20 cellular contexts compared by ENCODE assay signal in the genomic region with DNA sequence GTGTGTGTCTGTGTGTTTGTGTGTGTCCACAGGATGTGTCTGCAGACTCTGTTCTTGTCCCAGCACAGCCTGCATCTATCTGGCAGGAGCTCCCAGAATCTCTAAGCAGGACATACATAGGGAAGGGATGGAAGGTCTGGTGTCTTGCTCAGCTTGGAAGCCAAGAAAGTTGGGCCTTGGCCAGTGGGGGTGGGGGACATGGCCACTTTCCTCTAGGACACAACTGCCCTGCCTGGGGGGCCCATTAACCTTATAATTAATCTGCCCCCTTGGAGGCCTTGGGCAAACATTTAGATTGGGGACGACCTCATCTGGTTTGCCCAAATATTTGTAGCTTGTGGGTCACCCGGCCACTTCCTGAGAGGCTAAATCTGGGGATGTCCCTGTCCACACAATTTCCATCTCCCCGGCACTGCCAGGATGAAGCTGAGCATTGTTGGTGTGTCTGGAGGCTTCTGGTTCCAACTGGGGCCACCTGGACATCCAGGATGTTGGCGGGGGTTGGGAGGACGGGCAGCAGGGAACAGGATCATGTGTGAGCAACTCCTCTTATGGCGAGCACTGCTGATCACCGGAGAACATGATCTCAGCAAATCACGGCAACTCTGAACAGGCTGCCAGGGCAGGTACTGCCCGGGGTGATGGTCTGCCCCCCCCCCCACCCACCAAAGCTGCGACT. TPM values are rescaled to one million over a fixed set of nuclear protein-coding genes. Genes with fewer than 3 reads are reported as not detected.
"Had no signal": no experiment of that assay in that cellular context is flagged by ENCODE, and none has a peak within 500 bp of the region (broad histone marks: within the 10 kb centered on the region; RNA-seq: fewer than 3 reads in every experiment).

No MANE protein-coding gene starts in this region.

- H3K9me3 Mint-ChIP-seq: activated CD4-positive, alpha-beta memory T cell treated with anti-CD3 and anti-CD28 coated beads, Interleukin-2, amount 10 ng/mL, durations not matched to agents 7 days and 5 days; activated naive CD4-positive, alpha-beta T cell treated with anti-CD3 and anti-CD28 coated beads, Interleukin-2, amount 50 U/mL, for 72 hours; activated T-cell treated with anti-CD3 and anti-CD28 coated beads, Interleukin-2, amount 50 U/mL, for 4 hours; natural killer cell; type B pancreatic cell; WTC11 had no signal

- DNase-seq: activated CD4-positive, alpha-beta memory T cell treated with anti-CD3 and anti-CD28 coated beads, Interleukin-2, amount 10 ng/mL, durations not matched to agents 7 days and 5 days; activated CD4-positive, alpha-beta T cell treated with anti-CD3 and anti-CD28 coated beads for 4 hours; activated effector memory CD4-positive, alpha-beta T cell treated with Interleukin-2 at 50 U/mL for 16 hours; activated T-cell treated with anti-CD3 and anti-CD28 coated beads, Interleukin-2, amount 50 U/mL, for 4 hours; foreskin melanocyte; heart left ventricle; left colon; natural killer cell; right cardiac atrium; stimulated activated CD4-positive, alpha-beta T cell treated with anti-CD3 and anti-CD28 coated beads, Interleukin-4, amount 100 ng/mL, for 4 hours; stimulated activated CD8-positive, alpha-beta memory T cell treated with anti-CD3 and anti-CD28 coated beads, Interleukin-4, amount 100 ng/mL, for 48 hours; stimulated activated naive CD4-positive, alpha-beta T cell treated with Interleukin-2 at 50 U/mL for 16 hours; SW 1271 had no signal

- H3K9me3 ChIP-seq: suprapubic skin had no signal

- H3K36me3 ChIP-seq: cardiac muscle cell, heart left ventricle, suprapubic skin had no signal

- ATAC-seq: activated naive CD4-positive, alpha-beta T cell treated with anti-CD3 and anti-CD28 coated beads, Interleukin-2, amount 50 U/mL, for 72 hours; activated T-cell treated with anti-CD3 and anti-CD28 coated beads, Interleukin-2, amount 50 U/mL, for 4 hours; heart left ventricle; left colon; natural killer cell; right cardiac atrium; WTC11 had no signal

- H3K27ac ChIP-seq: cardiac muscle cell, suprapubic skin had no signal

- H3K4me1 Mint-ChIP-seq: activated CD4-positive, alpha-beta memory T cell treated with anti-CD3 and anti-CD28 coated beads, Interleukin-2, amount 10 ng/mL, durations not matched to agents 7 days and 5 days; natural killer cell had no signal

- H3K27ac Mint-ChIP-seq: activated CD4-positive, alpha-beta memory T cell treated with anti-CD3 and anti-CD28 coated beads, Interleukin-2, amount 10 ng/mL, durations not matched to agents 7 days and 5 days; activated naive CD4-positive, alpha-beta T cell treated with anti-CD3 and anti-CD28 coated beads, Interleukin-2, amount 50 U/mL, for 72 hours; natural killer cell; type B pancreatic cell; WTC11 had no signal

- H3K4me3 Mint-ChIP-seq: activated CD4-positive, alpha-beta memory T cell treated with anti-CD3 and anti-CD28 coated beads, Interleukin-2, amount 10 ng/mL, durations not matched to agents 7 days and 5 days; activated T-cell treated with anti-CD3 and anti-CD28 coated beads, Interleukin-2, amount 50 U/mL, for 4 hours; natural killer cell; type B pancreatic cell; WTC11 had no signal

- H3K4me3 ChIP-seq: cardiac muscle cell, heart left ventricle, smooth muscle cell, suprapubic skin had no signal

- H3K36me3 Mint-ChIP-seq: activated naive CD4-positive, alpha-beta T cell treated with anti-CD3 and anti-CD28 coated beads, Interleukin-2, amount 50 U/mL, for 72 hours; natural killer cell; type B pancreatic cell; WTC11 had no signal

RNA-seq across cellular contexts. Expression of gene FOXF1, which starts 17.2 kb away (rescaled TPM):
- total RNA-seq: activated CD4-positive, alpha-beta memory T cell treated with anti-CD3 and anti-CD28 coated beads, Interleukin-2, amount 10 ng/mL, durations not matched to agents 7 days and 5 days; activated naive CD4-positive, alpha-beta T cell treated with anti-CD3 and anti-CD28 coated beads, Interleukin-2, amount 50 U/mL, for 72 hours; natural killer cell; T-helper 2 cell treated with Interferon-gamma antibody and Interleukin-4, amounts not matched to agents 100 ng/mL and 5 ng/mL, for 36 hours; WTC11 had no signal
